14 cellular contexts compared by ENCODE assay signal in the genomic region with DNA sequence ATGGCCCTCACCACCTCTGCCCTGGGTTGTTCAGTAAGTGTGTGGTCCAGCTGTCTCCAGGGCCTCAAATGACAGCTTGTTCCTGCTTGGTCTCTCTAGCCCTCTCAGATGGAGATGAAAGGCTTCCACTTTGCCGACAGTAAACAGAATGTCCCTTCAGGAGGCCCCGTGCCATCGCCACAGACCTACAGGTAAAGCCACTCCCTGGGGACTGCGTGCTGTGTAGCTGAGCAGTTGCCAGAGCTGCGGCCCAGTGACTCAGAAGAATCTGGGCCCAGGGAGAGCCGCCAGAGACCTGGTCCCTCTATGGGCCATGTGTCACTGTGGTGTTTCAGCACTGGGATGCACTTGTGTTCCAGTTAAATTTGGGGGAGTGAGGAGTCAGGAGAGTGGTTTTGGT. TPM values are rescaled to one million over a fixed set of nuclear protein-coding genes. Genes with fewer than 3 reads are reported as not detected.
DNase-seq lines count a peak whose midpoint lies in the region; ATAC-seq and TF ChIP-seq lines count a peak whose summit lies in the region.
"Had no signal": no experiment of that assay in that cellular context is flagged by ENCODE, and none has a peak within 500 bp of the region (broad histone marks: within the 10 kb centered on the region; RNA-seq: fewer than 3 reads in every experiment).

No MANE protein-coding gene starts in this region.

- TF ChIP-seq POLR2A in gastrocnemius medialis (IDR thresholded peaks at IDR 0.05): no peak

- no peaks in the 10 kb centered on the region for H3K9me3 ChIP-seq in gastrocnemius medialis

- H3K4me3 Mint-ChIP-seq in activated naive CD4-positive, alpha-beta T cell treated with anti-CD3 and anti-CD28 coated beads, Interleukin-2, amount 50 U/mL, for 24 hours: no peak overlapping the region
- H3K4me3 Mint-ChIP-seq in T-cell (no peak overlapping the region), glutamatergic neuron (ENCODE audit: unreplicated experiment) (no peak overlapping the region), immature natural killer cell (no peak overlapping the region)
- H3K4me3 Mint-ChIP-seq: CD4-positive, CD25-positive, alpha-beta regulatory T cell had no signal

- no peaks in the 10 kb centered on the region for H3K27me3 ChIP-seq in gastrocnemius medialis

- DNase-seq in activated naive CD4-positive, alpha-beta T cell treated with anti-CD3 and anti-CD28 coated beads, Interleukin-2, amount 50 U/mL, for 72 hours (ENCODE audit: low spot score in 2 of 2): no peak
- DNase-seq in T-cell: no peak
- DNase-seq in glutamatergic neuron: no peak
- DNase-seq in gastrocnemius medialis: peak; percentile 58 to 61
- DNase-seq in stimulated activated CD4-positive, alpha-beta T cell treated with anti-CD3 and anti-CD28 coated beads, Interleukin-4, amount 100 ng/mL, for 24 hours: no peak
- DNase-seq in coronary artery (ENCODE audit: low spot score): no peak
- DNase-seq in immature natural killer cell: no peak
- DNase-seq: CD4-positive, CD25-positive, alpha-beta regulatory T cell; DND-41; GDM1; NCI-H1105 treated with DMSO at 0.1 percent for 48 hours; NCI-H187; NCI-H69 had no signal

- POLR2A ChIA-PET in T-cell (lab: Charles Lee): no interaction called here

- H3K36me3 ChIP-seq in gastrocnemius medialis: peaks cover 0 to 100% of the 10 kb centered on the region in 2 donors

- peaks cover 23% of the 10 kb centered on the region for H3K36me3 Mint-ChIP-seq in activated naive CD4-positive, alpha-beta T cell treated with anti-CD3 and anti-CD28 coated beads, Interleukin-2, amount 50 U/mL, for 24 hours
- H3K36me3 Mint-ChIP-seq in activated naive CD4-positive, alpha-beta T cell treated with anti-CD3 and anti-CD28 coated beads, Interleukin-2, amount 50 U/mL, for 72 hours: peaks cover 0 to 22% of the 10 kb centered on the region in 2 donors
- H3K36me3 Mint-ChIP-seq in T-cell: peaks cover 78% of the 10 kb centered on the region
- H3K36me3 Mint-ChIP-seq in glutamatergic neuron (ENCODE audit: unreplicated experiment): peaks cover 10% of the 10 kb centered on the region
- H3K36me3 Mint-ChIP-seq in immature natural killer cell: peaks cover 13 to 64% (median 37%) of the 10 kb centered on the region in 3 donors

- H3K4me3 ChIP-seq in gastrocnemius medialis: no peak overlapping the region
- H3K4me3 ChIP-seq in coronary artery: no peak overlapping the region

- peak overlapping the region in 2 of 4 donors; percentile 46 to 65 for H3K27ac ChIP-seq in gastrocnemius medialis
- no peak overlapping the region for H3K27ac ChIP-seq in coronary artery

- no peak for TF ChIP-seq CTCF in glutamatergic neuron (IDR thresholded peaks at IDR 0.05; ENCODE audit: partially characterized antibody, unreplicated experiment)
- no peak for TF ChIP-seq CTCF in gastrocnemius medialis (IDR thresholded peaks at IDR 0.05 in 4 of 5, conservative IDR thresholded peaks at IDR 0.05 in 1 of 5)
- no peak for TF ChIP-seq CTCF in coronary artery (IDR thresholded peaks at IDR 0.05)

- CTCF ChIA-PET in T-cell (lab: Charles Lee): interaction anchor here in 1 of 2 donors (0.6 kb wide), 1 partner anchor 13 kb away, joined by 3 read pairs; no protein-coding TSS in a partner anchor

- no peaks in the 10 kb centered on the region for H3K27me3 Mint-ChIP-seq in activated naive CD4-positive, alpha-beta T cell treated with anti-CD3 and anti-CD28 coated beads, Interleukin-2, amount 50 U/mL, for 24 hours
- no peaks in the 10 kb centered on the region for H3K27me3 Mint-ChIP-seq in T-cell
- H3K27me3 Mint-ChIP-seq in glutamatergic neuron (ENCODE audit: unreplicated experiment): peaks cover 24% of the 10 kb centered on the region
- H3K27me3 Mint-ChIP-seq in immature natural killer cell (ENCODE audit: low read depth in 3 of 3): peaks cover 3 to 18% (median 17%) of the 10 kb centered on the region in 3 donors
- H3K27me3 Mint-ChIP-seq: CD4-positive, CD25-positive, alpha-beta regulatory T cell had no signal

- ATAC-seq in activated naive CD4-positive, alpha-beta T cell treated with anti-CD3 and anti-CD28 coated beads, Interleukin-2, amount 50 U/mL, for 72 hours: no peak
- no peak for ATAC-seq in T-cell (replicated peaks in 1 of 4)
- peak; percentile 47 to 76 for ATAC-seq in gastrocnemius medialis

- intact Hi-C loops in gastrocnemius medialis (cut with DNase I; ENCODE audit: low total_unique reads): no loop called here

- peaks cover 9% of the 10 kb centered on the region for H3K4me1 Mint-ChIP-seq in activated naive CD4-positive, alpha-beta T cell treated with anti-CD3 and anti-CD28 coated beads, Interleukin-2, amount 50 U/mL, for 24 hours
- H3K4me1 Mint-ChIP-seq in T-cell (peaks cover 5 to 17% (median 10%) of the 10 kb centered on the region in 3 donors), glutamatergic neuron (ENCODE audit: low read depth, unreplicated experiment) (peaks cover 22% of the 10 kb centered on the region), immature natural killer cell (peaks cover 0 to 4% of the 10 kb centered on the region in 2 donors)

- H3K27ac Mint-ChIP-seq in activated naive CD4-positive, alpha-beta T cell treated with anti-CD3 and anti-CD28 coated beads, Interleukin-2, amount 50 U/mL, for 24 hours: peak overlapping the region; percentile 59
- peak overlapping the region in 1 of 2 donors; percentile 72 for H3K27ac Mint-ChIP-seq in activated naive CD4-positive, alpha-beta T cell treated with anti-CD3 and anti-CD28 coated beads, Interleukin-2, amount 50 U/mL, for 72 hours
- H3K27ac Mint-ChIP-seq in T-cell (peak overlapping the region; percentile 11 to 39), glutamatergic neuron (ENCODE audit: unreplicated experiment) (peak overlapping the region; percentile 52), immature natural killer cell (peak overlapping the region in 2 of 6 donors; percentile 32 to 41)

- no peaks in the 10 kb centered on the region for H3K4me1 ChIP-seq in gastrocnemius medialis

- in situ Hi-C loops in gastrocnemius medialis (cut with MboI; ENCODE audit: low sequenced_read_pairs in 4 of 4): loop anchor here in 2 of 4 donors (25.0 kb wide), 1 partner anchor 105 kb away; a partner anchor contains a TSS

- H3K9me3 Mint-ChIP-seq in activated naive CD4-positive, alpha-beta T cell treated with anti-CD3 and anti-CD28 coated beads, Interleukin-2, amount 50 U/mL, for 24 hours: no peaks in the 10 kb centered on the region
- no peaks in the 10 kb centered on the region for H3K9me3 Mint-ChIP-seq in activated naive CD4-positive, alpha-beta T cell treated with anti-CD3 and anti-CD28 coated beads, Interleukin-2, amount 50 U/mL, for 72 hours
- H3K9me3 Mint-ChIP-seq in T-cell: no peaks in the 10 kb centered on the region
- H3K9me3 Mint-ChIP-seq in glutamatergic neuron (ENCODE audit: unreplicated experiment): peaks cover 40% of the 10 kb centered on the region
- no peaks in the 10 kb centered on the region for H3K9me3 Mint-ChIP-seq in immature natural killer cell
- H3K9me3 Mint-ChIP-seq: CD4-positive, CD25-positive, alpha-beta regulatory T cell had no signal

RNA-seq across cellular contexts. Expression of a gene that starts 10.6 kb away (rescaled TPM):
- total RNA-seq in activated naive CD4-positive, alpha-beta T cell treated with anti-CD3 and anti-CD28 coated beads, Interleukin-2, amount 50 U/mL, for 72 hours: 10 to 100 TPM; 49.6 to 73.4 TPM
- 10 to 100 TPM; 45.3 to 74.4 (median 56.9) TPM for total RNA-seq in T-cell
- total RNA-seq in glutamatergic neuron (ENCODE audit: unreplicated experiment): 108 TPM
- 10 to 100 TPM; 14.3 to 43.1 (median 32.2) TPM for total RNA-seq in gastrocnemius medialis
- polyA plus RNA-seq in immature natural killer cell: 10 to 100 TPM in 1 of 3 donors, 1 to 10 TPM in 2; 4.8 to 10.4 (median 8.0) TPM

RNA-seq across cellular contexts. Expression of a gene that starts 39.0 kb away (rescaled TPM):
- total RNA-seq in activated naive CD4-positive, alpha-beta T cell treated with anti-CD3 and anti-CD28 coated beads, Interleukin-2, amount 50 U/mL, for 72 hours: 10 to 100 TPM; 21.4 to 33.7 TPM
- total RNA-seq in T-cell: 10 to 100 TPM; 20.0 to 34.7 (median 32.0) TPM
- 24.8 TPM for total RNA-seq in glutamatergic neuron (ENCODE audit: unreplicated experiment)
- total RNA-seq in gastrocnemius medialis: 10 to 100 TPM; 39.7 to 86.9 (median 43.9) TPM
- 10 to 100 TPM; 27.3 to 34.7 (median 33.7) TPM for polyA plus RNA-seq in immature natural killer cell

RNA-seq across cellular contexts. Expression of a gene that starts 53.3 kb away (rescaled TPM):
- total RNA-seq in activated naive CD4-positive, alpha-beta T cell treated with anti-CD3 and anti-CD28 coated beads, Interleukin-2, amount 50 U/mL, for 72 hours: not detected
- total RNA-seq in T-cell (not detected), glutamatergic neuron (ENCODE audit: unreplicated experiment) (not detected), gastrocnemius medialis (not detected)
- not detected for polyA plus RNA-seq in immature natural killer cell
- total RNA-seq: CD4-positive, CD25-positive, alpha-beta regulatory T cell had no signal
- polyA plus RNA-seq: CD4-positive, CD25-positive, alpha-beta regulatory T cell had no signal

Comparison
In these comparisons a context has a peak if more than half of its experiments do, and no peak if none do; other contexts are left out.
1. ATAC-seq: peak in gastrocnemius medialis (2 of 2); none in activated naive CD4-positive, alpha-beta T cell treated with anti-CD3 and anti-CD28 coated beads, Interleukin-2, amount 50 U/mL, for 72 hours (0 of 2) and T-cell (0 of 4).
2. DNase-seq: peak in gastrocnemius medialis (2 of 2); none in activated naive CD4-positive, alpha-beta T cell treated with anti-CD3 and anti-CD28 coated beads, Interleukin-2, amount 50 U/mL, for 72 hours (0 of 2), T-cell (0 of 34), glutamatergic neuron (single experiment), stimulated activated CD4-positive, alpha-beta T cell treated with anti-CD3 and anti-CD28 coated beads, Interleukin-4, amount 100 ng/mL, for 24 hours (single experiment), coronary artery (single experiment) and immature natural killer cell (0 of 3).